Comparison of ENCODE assay signal across 6 cellular contexts in the genomic region with DNA sequence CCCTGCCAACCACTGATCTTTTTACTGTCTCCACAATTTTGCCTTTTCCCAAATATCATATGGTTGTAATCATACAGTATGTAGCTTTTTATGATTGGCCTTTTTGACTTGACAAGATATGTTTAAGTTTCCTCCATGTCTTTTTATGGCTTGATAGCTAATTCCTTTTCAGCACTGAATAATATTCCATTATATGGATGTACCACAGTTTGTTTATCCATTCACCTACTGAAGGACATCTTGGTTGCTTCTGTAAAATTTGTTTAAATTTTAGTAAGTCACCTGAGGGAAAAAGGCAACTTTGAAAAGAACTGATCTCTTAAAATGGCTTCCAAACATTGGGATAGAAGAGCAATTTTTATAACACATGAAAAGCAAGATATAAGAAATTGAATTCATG. TPM values are rescaled to one million over a fixed set of nuclear protein-coding genes. Genes with fewer than 3 reads are reported as not detected.
"Had no signal": no experiment of that assay in that cellular context is flagged by ENCODE, and none has a peak within 500 bp of the region (broad histone marks: within the 10 kb centered on the region; RNA-seq: fewer than 3 reads in every experiment).

No MANE protein-coding gene starts in this region.

- H3K27ac ChIP-seq: HL-60 had no signal

- H3K27ac Mint-ChIP-seq: IgD-negative memory B cell had no signal

- H3K4me1 Mint-ChIP-seq: IgD-negative memory B cell had no signal

- DNase-seq: IMR-90 had no signal

- H3K4me3 Mint-ChIP-seq: IgD-negative memory B cell had no signal

- H3K4me3 ChIP-seq: K562 had no signal

- ATAC-seq: HepG2, K562 had no signal

RNA-seq across cellular contexts. Expression of a gene that starts 43.5 kb away (rescaled TPM):
- total RNA-seq: HT-29 had no signal
- polyA plus RNA-seq: HepG2, K562 had no signal
